Comparison of ENCODE assay signal across 12 cellular contexts in the genomic region with DNA sequence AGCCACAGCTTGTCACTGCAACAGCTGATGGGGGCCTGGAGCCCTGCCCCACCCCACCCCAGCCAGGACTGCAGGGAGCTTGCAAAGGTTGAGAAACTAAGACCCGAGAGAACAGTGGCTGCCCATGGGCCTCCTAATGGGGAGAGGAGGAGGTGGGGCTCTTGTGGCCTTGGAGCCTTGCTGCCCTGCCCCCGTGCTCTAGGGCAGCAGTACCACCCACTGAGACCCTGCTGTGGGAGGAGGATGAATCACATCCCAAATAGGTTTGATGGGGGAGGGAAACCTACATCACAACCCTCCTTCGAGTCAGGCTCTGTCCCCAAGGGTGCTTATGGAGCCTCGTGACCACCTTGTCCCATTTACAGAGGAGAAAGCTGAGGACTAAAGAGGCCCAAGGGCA. TPM values are rescaled to one million over a fixed set of nuclear protein-coding genes. Genes with fewer than 3 reads are reported as not detected.
DNase-seq lines count a peak whose midpoint lies in the region; TF ChIP-seq lines count a peak whose summit lies in the region.
"Had no signal": no experiment of that assay in that cellular context is flagged by ENCODE, and none has a peak within 500 bp of the region (broad histone marks: within the 10 kb centered on the region; RNA-seq: fewer than 3 reads in every experiment).

No MANE protein-coding gene starts in this region.

- no peak overlapping the region for H3K4ac ChIP-seq in H9 (ENCODE audit: low read depth, low read length)

- H3F3A ChIP-seq in smooth muscle cell (ENCODE audit: low read depth) = peaks cover 26% of the 10 kb centered on the region

- H2AK5ac ChIP-seq in H9 (ENCODE audit: insufficient read length, low read length) = no peak overlapping the region

- H4K20me1 ChIP-seq in H9 (ENCODE audit: control insufficient read depth, insufficient read depth, insufficient read length) (no peaks in the 10 kb centered on the region), smooth muscle cell (ENCODE audit: low read depth) (no peaks in the 10 kb centered on the region)

- peak overlapping the region in 1 of 2 experiments; percentile 55; a peak in 3 of 5 replicates for H3K4me3 Mint-ChIP-seq in H9

- no peak overlapping the region for H3K14ac ChIP-seq in H9 (ENCODE audit: insufficient read depth, low read length)

- no peak overlapping the region for H3K18ac ChIP-seq in H9 (ENCODE audit: insufficient read length, low read depth, low read length)

- no peak overlapping the region for H4K5ac ChIP-seq in H9 (ENCODE audit: insufficient read length, low read depth, low read length)

- no peak overlapping the region for H2BK15ac ChIP-seq in H9 (ENCODE audit: low read depth, low read length)

- no peak overlapping the region for H2BK12ac ChIP-seq in H9 (ENCODE audit: insufficient read length, low read depth, low read length)

- no peak overlapping the region for H3T11ph ChIP-seq in H9 (ENCODE audit: low read length)

- no peak for TF ChIP-seq CTCF in H9 (conservative IDR thresholded peaks at IDR 0.05)
- TF ChIP-seq CTCF in smooth muscle cell (IDR thresholded peaks at IDR 0.05; ENCODE audit: borderline replicate concordance, insufficient read depth, poor library complexity, severe bottlenecking) = no peak

- no peaks in the 10 kb centered on the region for H3K79me2 ChIP-seq in H9 (ENCODE audit: insufficient read depth, low read length)
- no peaks in the 10 kb centered on the region for H3K79me2 ChIP-seq in smooth muscle cell (ENCODE audit: low read depth)

- H3K79me1 ChIP-seq in H9 (ENCODE audit: insufficient read depth, low read depth, low read length, poor library complexity, severe bottlenecking) = no peaks in the 10 kb centered on the region

- H3K27ac Mint-ChIP-seq in H9 = peak overlapping the region in 2 of 3 experiments; percentile 32 to 57; a peak in 2 of 7 replicates

- H3K36me3 ChIP-seq in iPS-15b (ENCODE audit: control insufficient read depth, insufficient read depth, low read length) (no peaks in the 10 kb centered on the region), smooth muscle cell (ENCODE audit: low read depth) (no peaks in the 10 kb centered on the region)
- H3K36me3 ChIP-seq: MG63 had no signal

- H3K4me1 ChIP-seq in H9 (ENCODE audit: insufficient read depth, low read length) = peaks cover 11% of the 10 kb centered on the region
- peaks cover 20% of the 10 kb centered on the region for H3K4me1 ChIP-seq in iPS-15b (ENCODE audit: control insufficient read depth, insufficient read depth, low read length)
- H3K4me1 ChIP-seq in smooth muscle cell (ENCODE audit: low read depth) = peaks cover 33% of the 10 kb centered on the region

- no peak overlapping the region for H4K8ac ChIP-seq in H9 (replicated peaks; ENCODE audit: insufficient read length, low read depth, low read length)

- H3K27me3 Mint-ChIP-seq in H9 (ENCODE audit: low read depth) = peaks cover 45% of the 10 kb centered on the region

- H2BK5ac ChIP-seq in H9 (ENCODE audit: insufficient read length, low read length) = no peak overlapping the region

- peaks cover 46 to 56% of the 10 kb centered on the region in 2 experiments for H3K4me1 Mint-ChIP-seq in H9

- no peak overlapping the region for H3K56ac ChIP-seq in H9 (ENCODE audit: insufficient read length, low read depth, low read length)

- H3K4me2 ChIP-seq in H9 (ENCODE audit: insufficient read depth, insufficient read length, low read length) = no peak overlapping the region
- peak overlapping the region; percentile 71 for H3K4me2 ChIP-seq in smooth muscle cell

- H3K9me3 ChIP-seq in H9 (ENCODE audit: control insufficient read depth, low read depth, low read length) (no peaks in the 10 kb centered on the region), iPS-15b (ENCODE audit: control insufficient read depth, insufficient read depth, low read length) (no peaks in the 10 kb centered on the region), smooth muscle cell (replicated peaks; ENCODE audit: low read depth) (no peaks in the 10 kb centered on the region)
- H3K9me3 ChIP-seq: MG63 had no signal

- no peak overlapping the region for H4K91ac ChIP-seq in H9 (ENCODE audit: insufficient read length, low read depth, low read length)

- H2BK120ac ChIP-seq in H9 (ENCODE audit: low read depth, low read length, poor library complexity, severe bottlenecking) = no peak overlapping the region

- no peak overlapping the region for H2BK20ac ChIP-seq in H9 (ENCODE audit: low read depth, low read length, poor library complexity, severe bottlenecking)

- H3K27ac ChIP-seq in H9 (ENCODE audit: insufficient read length, low read depth, low read length) (no peak overlapping the region), smooth muscle cell (ENCODE audit: low read depth) (no peak overlapping the region)

- H3K4me3 ChIP-seq in iPS-15b (ENCODE audit: low read depth, low read length) = peak overlapping the region; percentile 45
- H3K4me3 ChIP-seq in smooth muscle cell = no peak overlapping the region
- H3K4me3 ChIP-seq: MG63 had no signal

- no peak overlapping the region for H3K9ac ChIP-seq in H9 (ENCODE audit: extremely low read depth, insufficient read length, low read length)
- H3K9ac ChIP-seq in iPS-15b (ENCODE audit: low read depth, low read length) = no peak overlapping the region
- H3K9ac ChIP-seq in smooth muscle cell (ENCODE audit: low read depth) = no peak overlapping the region

- no peaks in the 10 kb centered on the region for H3K23me2 ChIP-seq in H9 (ENCODE audit: insufficient read length, low read depth, low read length, poor library complexity, severe bottlenecking)

- H3K27me3 ChIP-seq in H9 (ENCODE audit: insufficient read depth, low read length) = no peaks in the 10 kb centered on the region
- peaks cover 5% of the 10 kb centered on the region for H3K27me3 ChIP-seq in iPS-15b (ENCODE audit: control insufficient read depth, insufficient read depth, low read length)
- no peaks in the 10 kb centered on the region for H3K27me3 ChIP-seq in smooth muscle cell (ENCODE audit: low read depth)
- H3K27me3 ChIP-seq: MG63 had no signal

- DNase-seq in H9 (no peak), NCI-H69 (lab: John Stamatoyannopoulos, UW) (peak; percentile 35), smooth muscle cell (lab: John Stamatoyannopoulos, UW; ENCODE audit: unreplicated experiment) (no peak), foreskin melanocyte (no peak), SKM-1 (lab: John Stamatoyannopoulos, UW; ENCODE audit: unreplicated experiment) (no peak)
- DNase-seq in stimulated activated CD4-positive, alpha-beta T cell treated with anti-CD3 and anti-CD28 coated beads, Interleukin-4, amount 100 ng/mL, for 24 hours = no peak
- DNase-seq: MG63, NCI-H1105, NCI-H187 treated with DMSO at 0.1 percent for 48 hours, SHP77 treated with DMSO at 0.1 percent for 48 hours had no signal

- no peaks in the 10 kb centered on the region; a peak in 1 of 5 replicates for H3K9me3 Mint-ChIP-seq in H9

- H3K36me3 Mint-ChIP-seq in H9 (ENCODE audit: insufficient read depth in 1 of 3, low read depth in 3 of 3) = peaks cover 0 to 12% (median 8%) of the 10 kb centered on the region in 3 experiments; a peak in 5 of 7 replicates

- no CpG with 5 or more reads among the region's 4 CpGs for WGBS in H9 (ENCODE audit: extremely low coverage, insufficient read length, low lambda C conversion rate)
- 17% methylated on average over 4 of the region's 4 CpGs for WGBS in smooth muscle cell (ENCODE audit: low lambda C conversion rate)

- H3K23ac ChIP-seq in H9 (ENCODE audit: insufficient read length, low read depth, low read length) = no peak overlapping the region

- no peak overlapping the region for H2AFZ ChIP-seq in H9 (ENCODE audit: low read length)
- H2AFZ ChIP-seq in smooth muscle cell (ENCODE audit: low read depth) = no peak overlapping the region

RNA-seq across cellular contexts. Expression of gene HHIPL1, which starts 15.9 kb away (rescaled TPM):
- total RNA-seq in H9 (2021) (2.6 and 2.9 TPM in 2 replicates), smooth muscle cell (9.1 and 9.6 TPM in 2 replicates)
- 11.2 and 11.9 TPM in 2 replicates for polyA plus RNA-seq in smooth muscle cell

RNA-seq across cellular contexts. Expression of gene CYP46A1, which starts 23.3 kb away (rescaled TPM):
- total RNA-seq in H9 (2021) = 0.59 and 0.75 TPM in 2 replicates
- total RNA-seq in smooth muscle cell = 0.45 and 0.63 TPM in 2 replicates
- 0.20 and 1.0 TPM in 2 replicates for polyA plus RNA-seq in smooth muscle cell
- total RNA-seq: H4 had no signal

RNA-seq across cellular contexts. Expression of gene CCDC85C, which starts 56.8 kb away (rescaled TPM):
- 33.2 and 36.3 TPM in 2 replicates for total RNA-seq in H9 (2021)
- 4.0 and 4.8 TPM in 2 replicates for total RNA-seq in smooth muscle cell
- 5.2 and 6.5 TPM in 2 replicates for polyA plus RNA-seq in smooth muscle cell
